ENCODE assay signal across 1 cellular context in the genomic region with DNA sequence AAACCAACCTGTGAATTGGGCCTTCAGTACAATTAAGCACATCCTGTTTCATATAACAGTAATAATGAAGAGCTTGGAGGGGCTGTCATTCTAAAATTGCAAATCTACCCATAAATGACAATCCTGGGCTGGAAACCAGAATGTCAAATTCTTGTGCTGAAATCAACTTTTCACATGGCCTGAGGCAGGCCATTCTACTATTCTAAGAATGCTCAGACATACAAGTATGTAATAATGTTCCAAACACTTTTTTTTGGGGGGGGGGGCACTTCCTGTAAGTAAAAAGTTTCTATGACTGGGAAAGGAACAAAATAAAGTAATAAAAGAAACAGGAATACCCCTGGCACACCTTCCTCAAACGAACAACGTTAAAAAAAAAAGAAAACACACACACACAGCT.
TF ChIP-seq lines count a peak whose summit lies in the region.

No MANE protein-coding gene starts in this region.

TF ChIP-seq in K562, 482 proteins besides CTCF, POLR2A, EP300 and RAD21:
- TF ChIP-seq, protein P1, sequence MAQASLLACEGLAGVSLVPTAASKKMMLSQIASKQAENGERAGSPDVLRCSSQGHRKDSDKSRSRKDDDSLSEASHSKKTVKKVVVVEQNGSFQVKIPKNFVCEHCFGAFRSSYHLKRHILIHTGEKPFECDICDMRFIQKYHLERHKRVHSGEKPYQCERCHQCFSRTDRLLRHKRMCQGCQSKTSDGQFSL (CRISPR knock-in tag; IDR thresholded peaks at IDR 0.05) = 0 out of 2 replicates have a peak, but pooled peaks have one; percentile 32
- TF ChIP-seq, protein P1 (tag; IDR thresholded peaks at IDR 0.05) = peak in 1 of 2 experiments; percentile 64; a peak in 1 of 4 replicates
- TF ChIP-seq, protein P2, sequence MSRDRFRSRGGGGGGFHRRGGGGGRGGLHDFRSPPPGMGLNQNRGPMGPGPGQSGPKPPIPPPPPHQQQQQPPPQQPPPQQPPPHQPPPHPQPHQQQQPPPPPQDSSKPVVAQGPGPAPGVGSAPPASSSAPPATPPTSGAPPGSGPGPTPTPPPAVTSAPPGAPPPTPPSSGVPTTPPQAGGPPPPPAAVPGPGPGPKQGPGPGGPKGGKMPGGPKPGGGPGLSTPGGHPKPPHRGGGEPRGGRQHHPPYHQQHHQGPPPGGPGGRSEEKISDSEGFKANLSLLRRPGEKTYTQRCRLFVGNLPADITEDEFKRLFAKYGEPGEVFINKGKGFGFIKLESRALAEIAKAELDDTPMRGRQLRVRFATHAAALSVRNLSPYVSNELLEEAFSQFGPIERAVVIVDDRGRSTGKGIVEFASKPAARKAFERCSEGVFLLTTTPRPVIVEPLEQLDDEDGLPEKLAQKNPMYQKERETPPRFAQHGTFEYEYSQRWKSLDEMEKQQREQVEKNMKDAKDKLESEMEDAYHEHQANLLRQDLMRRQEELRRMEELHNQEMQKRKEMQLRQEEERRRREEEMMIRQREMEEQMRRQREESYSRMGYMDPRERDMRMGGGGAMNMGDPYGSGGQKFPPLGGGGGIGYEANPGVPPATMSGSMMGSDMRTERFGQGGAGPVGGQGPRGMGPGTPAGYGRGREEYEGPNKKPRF (IDR thresholded peaks at IDR 0.05; ENCODE audit: low read depth, low read length) = no peak
